In the genomic region with DNA sequence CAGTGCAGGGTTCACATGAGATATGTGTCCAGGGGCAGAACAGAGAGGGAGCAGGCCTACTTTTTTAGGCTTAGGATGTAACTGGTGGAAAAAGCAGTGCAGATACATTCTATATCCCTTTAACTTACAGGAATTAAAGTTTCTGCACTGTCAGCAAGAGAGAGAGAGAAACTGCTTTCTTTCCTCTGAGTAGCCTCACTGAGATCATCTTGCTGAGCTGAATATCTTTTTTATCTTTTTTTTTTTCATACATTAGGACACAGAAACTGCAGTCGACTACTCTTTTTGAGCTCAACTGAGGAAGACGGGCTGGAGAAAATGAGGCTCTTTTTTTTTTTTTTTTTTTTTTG, we compare ENCODE assay signal across 15 cellular contexts. TPM values are rescaled to one million over a fixed set of nuclear protein-coding genes. Genes with fewer than 3 reads are reported as not detected.
DNase-seq lines count a peak whose midpoint lies in the region; ATAC-seq, FAIRE-seq and TF ChIP-seq lines count a peak whose summit lies in the region.
"Had no signal": no experiment of that assay in that cellular context is flagged by ENCODE, and none has a peak within 500 bp of the region (broad histone marks: within the 10 kb centered on the region; RNA-seq: fewer than 3 reads in every experiment).

No MANE protein-coding gene starts in this region.

- no peak for TF ChIP-seq POLR2A in K562 (conservative IDR thresholded peaks at IDR 0.05)

- no peaks in the 10 kb centered on the region for H3K27me3 Mint-ChIP-seq in CD4-positive, alpha-beta T cell

- no peak for TF ChIP-seq CTCF in MM.1S (IDR thresholded peaks at IDR 0.05; ENCODE audit: low read length)
- no peak for TF ChIP-seq CTCF in K562 (IDR thresholded peaks at IDR 0.05 in 2 of 3, conservative IDR thresholded peaks at IDR 0.05 in 1 of 3; ENCODE audit: insufficient read depth in 2 of 3, low read depth in 1 of 3, low read length in 3 of 3)
- no peak for TF ChIP-seq CTCF in keratinocyte (optimal IDR thresholded peaks at IDR 0.05 in 1 of 3, IDR thresholded peaks at IDR 0.05 in 1 of 3, conservative IDR thresholded peaks at IDR 0.05 in 1 of 3; ENCODE audit: extremely low read depth in 1 of 3, insufficient read depth in 2 of 3, low read length in 3 of 3)
- TF ChIP-seq CTCF in CD4-positive, alpha-beta T cell (IDR thresholded peaks at IDR 0.05), result no peak

- H3K36me3 ChIP-seq in MM.1S (replicated peaks; ENCODE audit: insufficient read depth, low read length), result no peaks in the 10 kb centered on the region
- no peaks in the 10 kb centered on the region for H3K36me3 ChIP-seq in K562 (ENCODE audit: control insufficient read depth, insufficient read depth, low read length)
- H3K36me3 ChIP-seq in keratinocyte (ENCODE audit: control insufficient read depth in 2 of 2, extremely low read depth in 1 of 2, insufficient read depth in 2 of 2, low read length in 2 of 2), result no peaks in the 10 kb centered on the region

- 6% methylated on average over 2 of the region's 2 CpGs for WGBS in K562 (ENCODE audit: insufficient coverage, low coverage, missing lambda C conversion rate)

- intact Hi-C loops in K562 (cut with micrococcal nuclease), result no loop called here
- intact Hi-C loops in CD4-positive, alpha-beta T cell (cut with DNase I, micrococcal nuclease), result no loop called here

- no peak for TF ChIP-seq RAD21 in K562 (CRISPR knock-in tag; conservative IDR thresholded peaks at IDR 0.05 in 1 of 2, IDR thresholded peaks at IDR 0.05 in 1 of 2)

- BruUV-seq in K562 (replicated peaks; lab: Mats Ljungman, UMichigan), result no TSS peak

- DNase-seq in MM.1S, result peak; percentile 15
- DNase-seq in K562 (ENCODE audit: extremely low read depth in 1 of 4, low spot score in 3 of 4), result no peak
- DNase-seq in keratinocyte (ENCODE audit: low read depth, low spot score), result no peak
- DNase-seq in T-helper 2 cell, result no peak
- no peak for DNase-seq in CD4-positive, alpha-beta T cell
- DNase-seq: DMS53, GF-D8, HCEC 1CT, HFFc6 had no signal

- TF ChIP-seq EP300 in K562 (IDR thresholded peaks at IDR 0.05; ENCODE audit: low read length), result no peak

- H3K27me3 ChIP-seq in MM.1S (replicated peaks; ENCODE audit: insufficient read depth, low read length), result no peaks in the 10 kb centered on the region
- H3K27me3 ChIP-seq in K562 (ENCODE audit: control insufficient read depth in 2 of 2, insufficient read depth in 2 of 2, low read length in 2 of 2), result peaks cover 20 to 64% of the 10 kb centered on the region in 2 experiments
- H3K27me3 ChIP-seq in keratinocyte (ENCODE audit: control insufficient read depth, extremely low read depth, insufficient read depth, low read length), result no peaks in the 10 kb centered on the region
- H3K27me3 ChIP-seq in CD4-positive, alpha-beta T cell (ENCODE audit: control insufficient read depth, insufficient read depth, low read length), result no peaks in the 10 kb centered on the region

- dilution Hi-C loops in keratinocyte (cut with MboI; ENCODE audit: extremely low pct_ligation_motif_present, low sequenced_read_pairs), result no loop called here

- H4K20me1 ChIP-seq in MM.1S (ENCODE audit: insufficient read depth, low read length), result no peaks in the 10 kb centered on the region
- H4K20me1 ChIP-seq in K562 (replicated peaks; ENCODE audit: control insufficient read depth, insufficient read depth, low read length), result no peaks in the 10 kb centered on the region
- no peaks in the 10 kb centered on the region for H4K20me1 ChIP-seq in keratinocyte (ENCODE audit: control insufficient read depth, extremely low read depth, insufficient read depth, low read length)

- H3F3A ChIP-seq in MM.1S (ENCODE audit: insufficient read depth, low read length), result peaks cover 4% of the 10 kb centered on the region; the same call in 1 of the 2 replicates

- POLR2A ChIA-PET in K562 (lab: Yijun Ruan, JAX), result interaction anchor here (1.1 kb wide), 1 partner anchor 52 kb away, joined by 3 read pairs; no protein-coding TSS in a partner anchor
- POLR2A ChIA-PET in CD4-positive, alpha-beta T cell (lab: Charles Lee), result interaction anchor here (0.6 kb wide), 1 partner anchor 64 kb away, joined by 4 read pairs; no protein-coding TSS in a partner anchor

- H3K9me1 ChIP-seq in K562 (ENCODE audit: control insufficient read depth, insufficient read depth, low read length), result no peaks in the 10 kb centered on the region
- no peaks in the 10 kb centered on the region for H3K9me1 ChIP-seq in keratinocyte (ENCODE audit: control insufficient read depth, extremely low read depth, insufficient read depth, low read length)

- no peak overlapping the region for H3K4me3 ChIP-seq in MM.1S (ENCODE audit: low read length)
- H3K4me3 ChIP-seq in K562, result no peak overlapping the region
- H3K4me3 ChIP-seq in keratinocyte (ENCODE audit: control insufficient read depth in 2 of 3, extremely low read depth in 1 of 3, insufficient read depth in 2 of 3, low read depth in 1 of 3, low read length in 3 of 3), result peak overlapping the region in 1 of 3 experiments; percentile 29

- no peaks in the 10 kb centered on the region for H3K4me1 Mint-ChIP-seq in CD4-positive, alpha-beta T cell (ENCODE audit: low read depth)

- in situ Hi-C loops in K562 (cut with MboI), result no loop called here

- no peaks in the 10 kb centered on the region for H3K79me2 ChIP-seq in MM.1S (ENCODE audit: low read length)
- H3K79me2 ChIP-seq in K562 (ENCODE audit: control insufficient read depth, insufficient read depth, low read length), result no peaks in the 10 kb centered on the region
- H3K79me2 ChIP-seq in keratinocyte (ENCODE audit: control insufficient read depth, insufficient read depth, low read length), result no peaks in the 10 kb centered on the region

- H3K9ac ChIP-seq in MM.1S (ENCODE audit: low read length), result no peak overlapping the region
- H3K9ac ChIP-seq in K562 (ENCODE audit: insufficient read depth in 1 of 2, low read depth in 2 of 2, low read length in 2 of 2), result no peak overlapping the region
- H3K9ac ChIP-seq in keratinocyte (ENCODE audit: control insufficient read depth, extremely low read depth, insufficient read depth, low read length), result no peak overlapping the region

- no peak for ATAC-seq in K562
- no peak for ATAC-seq in HG03565 (IDR thresholded peaks at IDR 0.05; ENCODE audit: unreplicated experiment)
- ATAC-seq in HG03469 (IDR thresholded peaks at IDR 0.05; ENCODE audit: unreplicated experiment), result no peak
- no peak for ATAC-seq in CD4-positive, alpha-beta T cell (ENCODE audit: poor library complexity)

- H3K36me3 Mint-ChIP-seq in CD4-positive, alpha-beta T cell (ENCODE audit: low read depth), result no peaks in the 10 kb centered on the region
- H3K36me3 Mint-ChIP-seq: CD14-positive monocyte had no signal

- no peak overlapping the region for H2AFZ ChIP-seq in MM.1S (ENCODE audit: low read length)
- no peak overlapping the region for H2AFZ ChIP-seq in K562 (ENCODE audit: low read depth, low read length)
- peak overlapping the region; percentile 51 for H2AFZ ChIP-seq in keratinocyte (ENCODE audit: control insufficient read depth, low read length)

- no peak for FAIRE-seq in K562 (lab: Jason Lieb, UNC)
- FAIRE-seq in keratinocyte (lab: Jason Lieb, UNC), result no peak

- H3K4me2 ChIP-seq in MM.1S (ENCODE audit: low read depth, low read length) (peak overlapping the region; percentile 6; the same call in 1 of the 2 replicates), K562 (ENCODE audit: insufficient read depth, low read length) (no peak overlapping the region), keratinocyte (ENCODE audit: control insufficient read depth, extremely low read depth, insufficient read depth, low read depth, low read length) (peak overlapping the region; percentile 72)

- H3K9me3 ChIP-seq in MM.1S (replicated peaks; ENCODE audit: insufficient read depth, low read length), result no peaks in the 10 kb centered on the region
- no peaks in the 10 kb centered on the region for H3K9me3 ChIP-seq in K562 (replicated peaks; ENCODE audit: control insufficient read depth, insufficient read depth, low read depth, low read length)
- H3K9me3 ChIP-seq in keratinocyte (ENCODE audit: control insufficient read depth, low read depth, low read length), result no peaks in the 10 kb centered on the region
- no peaks in the 10 kb centered on the region for H3K9me3 ChIP-seq in CD4-positive, alpha-beta T cell (ENCODE audit: control insufficient read depth, low read length)

- no peaks in the 10 kb centered on the region for H3K9me3 Mint-ChIP-seq in CD4-positive, alpha-beta T cell

- H3K27ac ChIP-seq in MM.1S (ENCODE audit: low read length) (no peak overlapping the region), K562 (ENCODE audit: extremely low read depth, low read depth, low read length) (no peak overlapping the region), keratinocyte (ENCODE audit: control insufficient read depth, insufficient read depth, low read length) (peak overlapping the region; percentile 53)
- H3K27ac ChIP-seq in CD4-positive, alpha-beta T cell (ENCODE audit: low read depth, low read length), result no peak overlapping the region
- H3K27ac ChIP-seq: HL-60 had no signal

- H3K27ac Mint-ChIP-seq in CD4-positive, alpha-beta T cell, result no peak overlapping the region
- H3K27ac Mint-ChIP-seq: CD14-positive monocyte, HFFc6 had no signal

- H3K4me1 ChIP-seq in MM.1S (ENCODE audit: low read length), result peaks cover 18% of the 10 kb centered on the region
- H3K4me1 ChIP-seq in K562 (replicated peaks in 1 of 2; ENCODE audit: control insufficient read depth in 2 of 2, insufficient read depth in 2 of 2, low read length in 2 of 2), result 0 out of 5 replicates have a peak, but pooled peaks cover 0 to 3% of the 10 kb centered on the region in 2 experiments
- H3K4me1 ChIP-seq in keratinocyte (ENCODE audit: control insufficient read depth, extremely low read depth, insufficient read depth, low read length), result peaks cover 33% of the 10 kb centered on the region

- CTCF ChIA-PET in K562 (lab: Yijun Ruan, JAX; ENCODE audit: low intra/inter-chr PET ratio), result no interaction called here
- CTCF ChIA-PET in CD4-positive, alpha-beta T cell (lab: Charles Lee), result no interaction called here

- H3K9me2 ChIP-seq in MM.1S (replicated peaks; ENCODE audit: insufficient read depth, low read length), result no peaks in the 10 kb centered on the region

- H3K4me3 Mint-ChIP-seq in CD4-positive, alpha-beta T cell, result no peak overlapping the region
- H3K4me3 Mint-ChIP-seq: CD14-positive monocyte, HFFc6 had no signal

RNA-seq across cellular contexts. Expression of gene CNGB1, which starts 50.1 kb away (rescaled TPM):
- not detected in 2 replicates for total RNA-seq in K562 (2011; cell fraction: chromatin; rRNA removed; ENCODE audit: low replicate concordance)
- total RNA-seq in K562 (2011; cell fraction: nucleolus; rRNA removed), result not detected in 2 replicates
- total RNA-seq in K562 (2011; cell fraction: nucleoplasm; rRNA removed), result not detected in 2 replicates
- total RNA-seq in K562 (2014; rRNA removed) (not detected in 2 replicates), K562 (2014; rRNA removed; fragmentation: Illumina TruSeq; extraction: Trizol) (not detected in 2 replicates), K562 (2015; rRNA removed; fragmentation: Illumina TruSeq; extraction: Trizol) (not detected in 2 replicates), K562 (2021) (not detected in 2 replicates)
- polyA plus RNA-seq in K562 (2011; rRNA removed) (not detected in 2 replicates), K562 (2014; fragmentation: Illumina TruSeq; extraction: Trizol) (not detected in 2 replicates), K562 (2014; fragmentation: Nextera tagmentation; extraction: Ambion mirVana) (not detected), K562 (2014; rRNA removed) (not detected in 2 replicates), keratinocyte (0.07 to 0.22 TPM (median 0.08 TPM) in 3 replicates)
- not detected in 2 replicates for polyA plus RNA-seq in K562 (2011; cell fraction: cytosol; rRNA removed)
- not detected in 2 replicates for polyA plus RNA-seq in K562 (2011; cell fraction: nucleus; rRNA removed)
- polyA plus RNA-seq in K562 (2012), result not detected in 2 replicates
- not detected in 2 replicates for polyA minus RNA-seq in K562 (2011; rRNA and poly(A)+ RNA removed)
- not detected in 2 replicates for polyA minus RNA-seq in K562 (2011; cell fraction: cytosol; rRNA and poly(A)+ RNA removed)
- polyA minus RNA-seq in K562 (2011; cell fraction: nucleus; rRNA and poly(A)+ RNA removed), result not detected in 2 replicates
- polyA plus RNA-seq in keratinocyte (2011; ENCODE audit: low read depth), result 0.40 TPM
- polyA plus RNA-seq in keratinocyte (2011; cell fraction: cytosol; rRNA removed), result 0.06 and 0.12 TPM in 2 replicates
- polyA plus RNA-seq in keratinocyte (2011; cell fraction: nucleus; rRNA removed), result 0.27 and 0.28 TPM in 2 replicates
- 0.28 and 0.32 TPM in 2 replicates for polyA plus RNA-seq in keratinocyte (2012; ENCODE audit: low replicate concordance)
- polyA minus RNA-seq in keratinocyte, result 0.20 to 0.35 TPM in 2 of 3 replicates, not detected in the other
- polyA minus RNA-seq in keratinocyte (2011; cell fraction: cytosol; rRNA and poly(A)+ RNA removed), result not detected
- 0.16 and 1.8 TPM in 2 replicates for polyA minus RNA-seq in keratinocyte (2011; cell fraction: nucleus; rRNA and poly(A)+ RNA removed)
- not detected for total RNA-seq in CD4-positive, alpha-beta T cell
- total RNA-seq: A673 had no signal
- polyA plus RNA-seq: BJ, CD14-positive monocyte had no signal
